16 cellular contexts compared by ENCODE assay signal in the genomic region with DNA sequence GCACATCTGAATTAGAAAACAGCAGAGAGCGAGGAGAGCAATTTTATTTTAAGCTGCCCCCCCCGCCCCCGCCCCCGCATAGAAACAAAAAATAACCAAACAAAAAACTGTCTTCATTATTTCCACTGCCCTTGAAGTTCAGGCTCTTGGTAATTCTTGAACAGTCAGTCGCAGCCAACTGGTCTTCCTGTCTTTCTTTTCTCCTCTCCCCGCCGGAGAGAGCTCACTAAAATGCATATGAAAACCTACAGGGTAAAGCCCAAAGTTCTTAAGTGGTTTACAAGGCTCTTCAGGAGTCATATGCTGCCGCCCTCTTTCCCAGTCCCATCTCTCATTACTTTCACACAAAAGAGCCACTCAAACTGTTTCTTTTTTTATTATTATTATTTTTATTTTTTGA. TPM values are rescaled to one million over a fixed set of nuclear protein-coding genes. Genes with fewer than 3 reads are reported as not detected.
DNase-seq lines count a peak whose midpoint lies in the region; ATAC-seq, FAIRE-seq and TF ChIP-seq lines count a peak whose summit lies in the region.
"Had no signal": no experiment of that assay in that cellular context is flagged by ENCODE, and none has a peak within 500 bp of the region (broad histone marks: within the 10 kb centered on the region; RNA-seq: fewer than 3 reads in every experiment).

No MANE protein-coding gene starts in this region.

- H4K20me1 ChIP-seq in mammary epithelial cell (ENCODE audit: insufficient read depth, low read length): no peaks in the 10 kb centered on the region

- no peak overlapping the region for H3K27ac Mint-ChIP-seq in MCF 10A (ENCODE audit: low read depth, unreplicated experiment)
- peak overlapping the region; percentile 2 for H3K27ac Mint-ChIP-seq in activated CD8-positive, alpha-beta T cell treated with anti-CD3 and anti-CD28 coated beads, Interleukin-2, amount 10 ng/mL, durations not matched to agents 7 days and 5 days

- FAIRE-seq in pancreas (lab: Jason Lieb, UNC): no peak

- dilution Hi-C loops in mammary epithelial cell (cut with HindIII; ENCODE audit: low sequenced_read_pairs): no loop called here

- WGBS in mammary epithelial cell (ENCODE audit: low coverage, missing lambda C conversion rate): 86% methylated on average over 4 of the region's 8 CpGs
- WGBS in suprapubic skin: 79% methylated on average over 8 of the region's 8 CpGs
- WGBS in pancreas, 2 donors: 78 to 79% methylated on average over 8 of the region's 8 CpGs

- BruUV-seq in MCF 10A (replicated peaks; lab: Mats Ljungman, UMichigan): no TSS peak
- BruUV-seq in mammary epithelial cell (replicated peaks; lab: Mats Ljungman, UMichigan): no TSS peak

- H3K36me3 Mint-ChIP-seq in MCF 10A (ENCODE audit: insufficient read depth, unreplicated experiment): peaks cover 10% of the 10 kb centered on the region
- no peaks in the 10 kb centered on the region for H3K36me3 Mint-ChIP-seq in activated CD8-positive, alpha-beta T cell treated with anti-CD3 and anti-CD28 coated beads, Interleukin-2, amount 10 ng/mL, durations not matched to agents 7 days and 5 days (ENCODE audit: low read depth)

- no peak overlapping the region for H2AFZ ChIP-seq in mammary epithelial cell (ENCODE audit: low read depth, low read length)

- POLR2A ChIA-PET in MCF 10A (lab: Yijun Ruan, JAX): no interaction called here
- POLR2A ChIA-PET in activated CD8-positive, alpha-beta T cell treated with anti-CD3 and anti-CD28 coated beads, Interleukin-2, amount 10 ng/mL, durations not matched to agents 7 days and 5 days (lab: Charles Lee): interaction anchor here (1.6 kb wide), 1 partner anchor 28 kb away, joined by 7 read pairs; a partner anchor contains a TSS

- H3K27ac ChIP-seq in mammary epithelial cell (ENCODE audit: insufficient read depth, low read depth, low read length): no peak overlapping the region
- H3K27ac ChIP-seq in iPS-20b (ENCODE audit: low read length): no peak overlapping the region
- no peak overlapping the region for H3K27ac ChIP-seq in suprapubic skin
- H3K27ac ChIP-seq in pancreas: no peak overlapping the region
- H3K27ac ChIP-seq: HL-60 had no signal

- H3K4me3 Mint-ChIP-seq in MCF 10A (ENCODE audit: unreplicated experiment): peak overlapping the region; percentile 81
- H3K4me3 Mint-ChIP-seq in activated CD8-positive, alpha-beta T cell treated with anti-CD3 and anti-CD28 coated beads, Interleukin-2, amount 10 ng/mL, durations not matched to agents 7 days and 5 days: peak overlapping the region; percentile 54

- H3K4me1 ChIP-seq in mammary epithelial cell (ENCODE audit: insufficient read depth, low read length) (peaks cover 25% of the 10 kb centered on the region), iPS-20b (ENCODE audit: insufficient read depth, low read length) (peaks cover 2% of the 10 kb centered on the region; the same call in 1 of the 2 replicates), suprapubic skin (peaks cover 44% of the 10 kb centered on the region), pancreas (peaks cover 7 to 13% (median 12%) of the 10 kb centered on the region in 3 donors)

- CTCF ChIA-PET in MCF 10A (lab: Yijun Ruan, JAX): interaction anchor here (1.8 to 21.0 kb wide), 2 partner anchors 24 to 41 kb away, joined by 4 to 617 read pairs; a partner anchor contains a TSS
- CTCF ChIA-PET in mammary epithelial cell (lab: Charles Lee; ENCODE audit: low non-redundant PET): no interaction called here
- CTCF ChIA-PET in activated CD8-positive, alpha-beta T cell treated with anti-CD3 and anti-CD28 coated beads, Interleukin-2, amount 10 ng/mL, durations not matched to agents 7 days and 5 days (lab: Charles Lee): interaction anchor here (1.4 to 6.2 kb wide), 2 partner anchors 28 to 40 kb away, joined by 3 to 49 read pairs; a partner anchor contains a TSS

- H3K4me2 ChIP-seq in mammary epithelial cell (ENCODE audit: insufficient read depth, low read depth, low read length): no peak overlapping the region

- H3K9me3 ChIP-seq in mammary epithelial cell (replicated peaks; ENCODE audit: insufficient read depth, low read length): no peaks in the 10 kb centered on the region
- no peaks in the 10 kb centered on the region for H3K9me3 ChIP-seq in iPS-20b (ENCODE audit: insufficient read depth, low read depth, low read length)
- H3K9me3 ChIP-seq in suprapubic skin: no peaks in the 10 kb centered on the region
- no peaks in the 10 kb centered on the region for H3K9me3 ChIP-seq in pancreas
- H3K9me3 ChIP-seq: prostate gland, upper lobe of left lung had no signal

- in situ Hi-C loops in mammary epithelial cell (cut with MboI; ENCODE audit: low sequenced_read_pairs in 2 of 2): no loop called here

- ATAC-seq in activated CD8-positive, alpha-beta T cell treated with anti-CD3 and anti-CD28 coated beads, Interleukin-2, amount 10 ng/mL, durations not matched to agents 7 days and 5 days: no peak
- ATAC-seq in pancreas: no peak
- no peak for ATAC-seq in HG03378 (IDR thresholded peaks at IDR 0.05; ENCODE audit: unreplicated experiment)

- TF ChIP-seq CTCF in MCF 10A (IDR thresholded peaks at IDR 0.05; ENCODE audit: unreplicated experiment) (no peak), mammary epithelial cell (conservative IDR thresholded peaks at IDR 0.05 in 1 of 2, IDR thresholded peaks at IDR 0.05 in 1 of 2; ENCODE audit: extremely low read depth in 1 of 2, insufficient read depth in 1 of 2, low read depth in 1 of 2, low read length in 2 of 2) (no peak), suprapubic skin (IDR thresholded peaks at IDR 0.05) (no peak), pancreas (IDR thresholded peaks at IDR 0.05) (no peak)

- no peak for DNase-seq in MCF 10A (ENCODE audit: unreplicated experiment)
- no peak for DNase-seq in mammary epithelial cell
- DNase-seq in activated CD8-positive, alpha-beta T cell treated with anti-CD3 and anti-CD28 coated beads, Interleukin-2, amount 10 ng/mL, durations not matched to agents 7 days and 5 days: no peak
- DNase-seq in suprapubic skin (ENCODE audit: low spot score in 2 of 2): no peak
- DNase-seq in pancreas: no peak
- no peak for DNase-seq in globus pallidus (ENCODE audit: low spot score)
- DNase-seq: activated CD8-positive, alpha-beta memory T cell treated with anti-CD3 and anti-CD28 coated beads, Interleukin-2, amount 50 U/mL, for 48 hours; DMS153; Kasumi-1; NCI-H1436 treated with DMSO at 0.1 percent for 48 hours; NCI-H510A treated with DMSO at 0.1 percent for 48 hours; upper lobe of left lung had no signal

- peaks cover 12% of the 10 kb centered on the region for H3K27me3 Mint-ChIP-seq in MCF 10A (ENCODE audit: insufficient read depth, unreplicated experiment)
- H3K27me3 Mint-ChIP-seq in activated CD8-positive, alpha-beta T cell treated with anti-CD3 and anti-CD28 coated beads, Interleukin-2, amount 10 ng/mL, durations not matched to agents 7 days and 5 days (ENCODE audit: low read depth): peaks cover 26% of the 10 kb centered on the region

- no peak overlapping the region for H3K4me3 ChIP-seq in mammary epithelial cell (replicated peaks in 1 of 3; ENCODE audit: insufficient read depth in 1 of 3, low read depth in 2 of 3, low read length in 3 of 3)
- peak overlapping the region; percentile 83; the same call in 1 of the 2 replicates for H3K4me3 ChIP-seq in iPS-20b (ENCODE audit: low read length)
- peak overlapping the region; percentile 63 for H3K4me3 ChIP-seq in suprapubic skin
- no peak overlapping the region for H3K4me3 ChIP-seq in pancreas

- TF ChIP-seq POLR2A in suprapubic skin (IDR thresholded peaks at IDR 0.05): no peak

- H3K36me3 ChIP-seq in mammary epithelial cell (ENCODE audit: insufficient read depth, low read length) (no peaks in the 10 kb centered on the region), iPS-20b (ENCODE audit: insufficient read depth, low read depth, low read length) (no peaks in the 10 kb centered on the region), suprapubic skin (no peaks in the 10 kb centered on the region), pancreas (no peaks in the 10 kb centered on the region)
- H3K36me3 ChIP-seq: prostate gland, upper lobe of left lung had no signal

- H3K4me1 Mint-ChIP-seq in MCF 10A (ENCODE audit: insufficient read depth, unreplicated experiment): peaks cover 26% of the 10 kb centered on the region
- peaks cover 14% of the 10 kb centered on the region for H3K4me1 Mint-ChIP-seq in activated CD8-positive, alpha-beta T cell treated with anti-CD3 and anti-CD28 coated beads, Interleukin-2, amount 10 ng/mL, durations not matched to agents 7 days and 5 days (ENCODE audit: low read depth)

- no peak overlapping the region for H3K9ac ChIP-seq in mammary epithelial cell (ENCODE audit: insufficient read depth, low read length)
- no peak overlapping the region for H3K9ac ChIP-seq in iPS-20b (ENCODE audit: low read depth, low read length)

- TF ChIP-seq EP300 in suprapubic skin (IDR thresholded peaks at IDR 0.05): no peak

- H3K9me3 Mint-ChIP-seq in MCF 10A (ENCODE audit: unreplicated experiment): no peaks in the 10 kb centered on the region
- H3K9me3 Mint-ChIP-seq in activated CD8-positive, alpha-beta T cell treated with anti-CD3 and anti-CD28 coated beads, Interleukin-2, amount 10 ng/mL, durations not matched to agents 7 days and 5 days (ENCODE audit: insufficient read depth): no peaks in the 10 kb centered on the region

- intact Hi-C loops in MCF 10A (cut with micrococcal nuclease) (loop anchor here (1.0 kb wide), 1 partner anchor 28 kb away; a partner anchor contains a TSS), mammary epithelial cell (cut with micrococcal nuclease) (no loop called here), pancreas (cut with DNase I) (no loop called here)

- no peaks in the 10 kb centered on the region for H3K79me2 ChIP-seq in mammary epithelial cell (ENCODE audit: insufficient read depth, low read length)

- H3K27me3 ChIP-seq in mammary epithelial cell (ENCODE audit: insufficient read depth, low read length) (no peaks in the 10 kb centered on the region), iPS-20b (ENCODE audit: insufficient read depth, low read length) (peaks cover 27% of the 10 kb centered on the region), suprapubic skin (no peaks in the 10 kb centered on the region), pancreas (no peaks in the 10 kb centered on the region)
- H3K27me3 ChIP-seq: upper lobe of left lung had no signal

RNA-seq across cellular contexts. Expression of a gene that starts 1.1 kb away (rescaled TPM):
- total RNA-seq in MCF 10A (2022) (0.29 TPM in 1 of 2 replicates, not detected in the other), mammary epithelial cell (under 1 TPM; 0.33 to 0.66 TPM), suprapubic skin (10 to 100 TPM; 32.9 to 62.7 (median 37.1) TPM), pancreas (under 1 TPM; 0.04 to 0.50 (median 0.26) TPM)
- polyA plus RNA-seq in mammary epithelial cell (0.67 TPM), pancreas (under 1 TPM; 0.59 to 0.68 TPM)
- polyA minus RNA-seq in mammary epithelial cell: 4.8 TPM
- 1 to 10 TPM in 1 of 2 experiments, under 1 TPM in 1; 0.76 to 1.1 TPM for total RNA-seq in activated CD8-positive, alpha-beta T cell treated with anti-CD3 and anti-CD28 coated beads, Interleukin-2, amount 10 ng/mL, durations not matched to agents 7 days and 5 days

RNA-seq across cellular contexts. Expression of a gene that starts 23.0 kb away (rescaled TPM):
- total RNA-seq in MCF 10A (2022) (25.7 and 33.0 TPM in 2 replicates), mammary epithelial cell (1 to 10 TPM; 1.3 to 9.0 TPM), suprapubic skin (10 to 100 TPM in 1 of 4 donors, 1 to 10 TPM in 3; 1.6 to 15.6 (median 2.2) TPM), pancreas (1 to 10 TPM in 3 of 6 donors, under 1 TPM in 3; 0.12 to 1.3 (median 0.82) TPM)
- polyA plus RNA-seq in mammary epithelial cell (5.1 TPM), pancreas (1 to 10 TPM; 3.5 to 7.4 TPM)
- polyA minus RNA-seq in mammary epithelial cell: 0.41 TPM
- total RNA-seq in activated CD8-positive, alpha-beta T cell treated with anti-CD3 and anti-CD28 coated beads, Interleukin-2, amount 10 ng/mL, durations not matched to agents 7 days and 5 days: 1 to 10 TPM; 2.2 to 2.9 TPM

RNA-seq across cellular contexts. Expression of a gene that starts 27.9 kb away (rescaled TPM):
- total RNA-seq in MCF 10A (2022): 34.3 and 36.9 TPM in 2 replicates
- total RNA-seq in mammary epithelial cell: 10 to 100 TPM; 21.7 to 58.8 TPM
- polyA plus RNA-seq in mammary epithelial cell: 40.5 TPM
- 89.4 TPM for polyA minus RNA-seq in mammary epithelial cell
- total RNA-seq in activated CD8-positive, alpha-beta T cell treated with anti-CD3 and anti-CD28 coated beads, Interleukin-2, amount 10 ng/mL, durations not matched to agents 7 days and 5 days: 10 to 100 TPM; 19.8 to 23.7 TPM
- 10 to 100 TPM; 43.8 to 78.4 (median 49.4) TPM for total RNA-seq in suprapubic skin
- 10 to 100 TPM in 2 of 6 donors, 1 to 10 TPM in 4; 8.9 to 16.4 (median 10.0) TPM for total RNA-seq in pancreas
- 10 to 100 TPM; 21.9 to 26.7 TPM for polyA plus RNA-seq in pancreas

RNA-seq across cellular contexts. Expression of a gene that starts 31.7 kb away (rescaled TPM):
- 35.5 and 36.2 TPM in 2 replicates for total RNA-seq in MCF 10A (2022)
- total RNA-seq in mammary epithelial cell: 10 to 100 TPM; 30.4 to 36.3 TPM
- polyA plus RNA-seq in mammary epithelial cell: 31.0 TPM
- polyA minus RNA-seq in mammary epithelial cell: 17.2 TPM
- 10 to 100 TPM; 33.3 to 35.9 TPM for total RNA-seq in activated CD8-positive, alpha-beta T cell treated with anti-CD3 and anti-CD28 coated beads, Interleukin-2, amount 10 ng/mL, durations not matched to agents 7 days and 5 days
- total RNA-seq in suprapubic skin: 10 to 100 TPM; 23.3 to 35.9 (median 30.2) TPM
- total RNA-seq in pancreas: 10 to 100 TPM; 11.0 to 15.5 (median 12.5) TPM
- 10 to 100 TPM; 10.7 to 21.9 TPM for polyA plus RNA-seq in pancreas

RNA-seq across cellular contexts. Expression of a gene that starts 40.5 kb away (rescaled TPM):
- total RNA-seq in MCF 10A (2022): 370 and 403 TPM in 2 replicates
- total RNA-seq in mammary epithelial cell: 100 to 1,000 TPM in 1 of 2 donors, 10 to 100 TPM in 1; 80.2 to 172 TPM
- 172 TPM for polyA plus RNA-seq in mammary epithelial cell
- 57.7 TPM for polyA minus RNA-seq in mammary epithelial cell
- 100 to 1,000 TPM; 202 to 204 TPM for total RNA-seq in activated CD8-positive, alpha-beta T cell treated with anti-CD3 and anti-CD28 coated beads, Interleukin-2, amount 10 ng/mL, durations not matched to agents 7 days and 5 days
- total RNA-seq in suprapubic skin: 100 to 1,000 TPM in 3 of 4 donors, 10 to 100 TPM in 1; 92.2 to 186 (median 134) TPM
- 10 to 100 TPM; 29.5 to 55.0 (median 49.1) TPM for total RNA-seq in pancreas
- 10 to 100 TPM; 32.0 to 57.9 TPM for polyA plus RNA-seq in pancreas

Comparison
In these comparisons a context has a peak if more than half of its experiments do, and no peak if none do; other contexts are left out.
1. H3K4me3 ChIP-seq: peak in iPS-20b (single experiment) and suprapubic skin (single experiment); none in mammary epithelial cell (0 of 3) and pancreas (0 of 4).
2. RNA of a gene that starts 1.1 kb away (total RNA-seq): 32.9 to 62.7 TPM in suprapubic skin; 0.76 to 1.1 TPM in activated CD8-positive, alpha-beta T cell treated with anti-CD3 and anti-CD28 coated beads, Interleukin-2, amount 10 ng/mL, durations not matched to agents 7 days and 5 days, 0.33 to 0.66 TPM in mammary epithelial cell, 0.04 to 0.50 TPM in pancreas and 0.29 TPM in MCF 10A; every median in the first group is over 10 times any median in the second.